In genomic region chr1:233496940-233497456, GRCh38 we compare ENCODE assay signal across 24 cellular contexts.
"Had no signal": no experiment of that assay in that cellular context is flagged by ENCODE, and none has a peak within 500 bp of the region (broad histone marks: within the 10 kb centered on the region; RNA-seq: fewer than 3 reads in every experiment).

No MANE protein-coding gene starts in this region.

- H3K27ac Mint-ChIP-seq: activated CD4-positive, alpha-beta T cell treated with anti-CD3 and anti-CD28 coated beads, Interleukin-2, amount 10 ng/mL, durations not matched to agents 7 days and 5 days; activated CD8-positive, alpha-beta T cell treated with anti-CD3 and anti-CD28 coated beads for 36 hours; activated naive CD8-positive, alpha-beta T cell; activated T-cell treated with anti-CD3 and anti-CD28 coated beads, Interleukin-2, amount 50 U/mL, for 72 hours had no signal

- H3K4me3 Mint-ChIP-seq: activated CD4-positive, alpha-beta T cell treated with anti-CD3 and anti-CD28 coated beads, Interleukin-2, amount 10 ng/mL, durations not matched to agents 7 days and 5 days; activated CD8-positive, alpha-beta T cell treated with anti-CD3 and anti-CD28 coated beads for 36 hours; activated naive CD8-positive, alpha-beta T cell; activated T-cell treated with anti-CD3 and anti-CD28 coated beads, Interleukin-2, amount 50 U/mL, for 72 hours; central memory CD8-positive, alpha-beta T cell had no signal

- H3K36me3 Mint-ChIP-seq: activated naive CD8-positive, alpha-beta T cell had no signal

- H3K9me3 Mint-ChIP-seq: activated CD4-positive, alpha-beta T cell treated with anti-CD3 and anti-CD28 coated beads, Interleukin-2, amount 10 ng/mL, durations not matched to agents 7 days and 5 days; activated CD8-positive, alpha-beta T cell treated with anti-CD3 and anti-CD28 coated beads for 36 hours; central memory CD8-positive, alpha-beta T cell had no signal

- ATAC-seq: activated CD8-positive, alpha-beta T cell treated with anti-CD3 and anti-CD28 coated beads for 36 hours; gastroesophageal sphincter; heart right ventricle had no signal

- DNase-seq: activated CD4-positive, alpha-beta T cell treated with anti-CD3 and anti-CD28 coated beads for 4 hours; activated CD4-positive, alpha-beta T cell treated with anti-CD3 and anti-CD28 coated beads, Interleukin-2, amount 10 ng/mL, durations not matched to agents 7 days and 5 days; activated CD4-positive, alpha-beta T cell treated with anti-CD3 and anti-CD28 coated beads, Interleukin-2, amount 50 U/mL, for 48 hours; activated CD4-positive, CD25-positive, alpha-beta regulatory T cell; activated CD4-positive, CD25-positive, alpha-beta regulatory T cell treated with anti-CD3 and anti-CD28 coated beads, Interleukin-2, amount 50 U/mL, for 72 hours; activated CD8-positive, alpha-beta memory T cell treated with anti-CD3 and anti-CD28 coated beads for 24 hours; activated CD8-positive, alpha-beta T cell treated with anti-CD3 and anti-CD28 coated beads for 36 hours; activated effector memory CD4-positive, alpha-beta T cell treated with Interleukin-2 at 50 U/mL for 16 hours; activated gamma-delta T cell treated with Interleukin-2 at 50 U/mL for 16 hours; activated naive CD4-positive, alpha-beta T cell treated with anti-CD3 and anti-CD28 coated beads, Interleukin-2, amount 50 U/mL, for 16 hours; activated naive CD4-positive, alpha-beta T cell treated with Interleukin-2 at 50 U/mL for 16 hours; activated T-cell treated with anti-CD3 and anti-CD28 coated beads, Interleukin-2, amount 50 U/mL, for 72 hours; amniotic stem cell; anterior cingulate cortex; brain microvascular endothelial cell; dermis blood vessel endothelial cell; effector CD8-positive, alpha-beta T cell; esophagus squamous epithelium; foreskin melanocyte; heart right ventricle; T-helper 2 cell had no signal

- H3K4me1 Mint-ChIP-seq: activated CD4-positive, alpha-beta T cell treated with anti-CD3 and anti-CD28 coated beads, Interleukin-2, amount 10 ng/mL, durations not matched to agents 7 days and 5 days; central memory CD8-positive, alpha-beta T cell had no signal
